In the genomic region with DNA sequence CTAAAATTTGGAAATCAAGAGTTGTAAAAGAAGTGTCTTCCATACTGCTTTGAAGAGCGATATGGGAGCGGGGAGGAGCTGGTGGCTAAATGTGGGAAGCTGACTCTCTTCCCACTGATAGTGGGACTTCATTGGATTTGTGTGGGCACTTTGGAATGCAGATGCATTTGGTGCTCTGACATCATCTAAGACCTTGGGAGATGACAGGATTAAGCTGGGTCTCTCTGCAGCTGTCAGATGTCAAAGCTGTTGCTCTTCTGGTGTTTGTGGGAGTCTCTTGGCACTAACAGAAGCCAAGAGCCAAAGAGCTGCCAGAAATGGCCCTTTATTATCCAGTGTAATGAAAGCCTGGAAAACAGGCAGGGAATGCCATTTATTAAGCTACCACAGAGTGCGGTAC, we compare ENCODE assay signal across 13 cellular contexts. TPM values are rescaled to one million over a fixed set of nuclear protein-coding genes. Genes with fewer than 3 reads are reported as not detected.
DNase-seq lines count a peak whose midpoint lies in the region; ATAC-seq and TF ChIP-seq lines count a peak whose summit lies in the region.
"Had no signal": no experiment of that assay in that cellular context is flagged by ENCODE, and none has a peak within 500 bp of the region (broad histone marks: within the 10 kb centered on the region; RNA-seq: fewer than 3 reads in every experiment).

No MANE protein-coding gene starts in this region.

- TF ChIP-seq CTCF in CD8-positive, alpha-beta T cell (IDR thresholded peaks at IDR 0.05), result no peak

- CTCF ChIA-PET in CD8-positive, alpha-beta T cell (lab: Charles Lee), result interaction anchor here (1.4 to 4.1 kb wide), 4 partner anchors 11 to 43 kb away, joined by 5 to 14 read pairs (median 5); no protein-coding TSS in a partner anchor

- POLR2A ChIA-PET in CD8-positive, alpha-beta T cell (lab: Charles Lee), result interaction anchor here (1.1 kb wide), 1 partner anchor 24 kb away, joined by 4 read pairs; no protein-coding TSS in a partner anchor

- H3K36me3 ChIP-seq in BLaER1 (peaks cover 28% of the 10 kb centered on the region), SJCRH30 (no peaks in the 10 kb centered on the region)
- H3K36me3 ChIP-seq in CD8-positive, alpha-beta T cell (ENCODE audit: insufficient read depth, low read length), result no peaks in the 10 kb centered on the region
- H3K36me3 ChIP-seq: spleen had no signal

- H3K9ac ChIP-seq in BLaER1, result no peak overlapping the region

- no peak overlapping the region for H3K27ac Mint-ChIP-seq in CD8-positive, alpha-beta T cell
- H3K27ac Mint-ChIP-seq: activated B cell treated with CpG ODN at 0.5 μM for 24 hours had no signal

- no peaks in the 10 kb centered on the region for H3K9me3 Mint-ChIP-seq in CD8-positive, alpha-beta T cell
- H3K9me3 Mint-ChIP-seq: activated B cell treated with CpG ODN at 0.5 μM for 24 hours had no signal

- peaks cover 39% of the 10 kb centered on the region for H4K20me1 ChIP-seq in BLaER1

- ATAC-seq in CD8-positive, alpha-beta T cell, result no peak
- no peak for ATAC-seq in HG03442 (IDR thresholded peaks at IDR 0.05; ENCODE audit: unreplicated experiment)

- intact Hi-C loops in CD8-positive, alpha-beta T cell (cut with DNase I, micrococcal nuclease), result no loop called here

- peaks cover 62% of the 10 kb centered on the region for H3K4me1 ChIP-seq in BLaER1
- peaks cover 64% of the 10 kb centered on the region for H3K4me1 ChIP-seq in SJCRH30
- peaks cover 11% of the 10 kb centered on the region for H3K4me1 ChIP-seq in CD8-positive, alpha-beta T cell (ENCODE audit: insufficient read depth, low read length)

- H3K27ac ChIP-seq in BLaER1, result no peak overlapping the region
- peak overlapping the region; percentile 82 for H3K27ac ChIP-seq in SJCRH30
- no peak overlapping the region for H3K27ac ChIP-seq in CD8-positive, alpha-beta T cell (ENCODE audit: low read depth, low read length)
- H3K27ac ChIP-seq: SK-N-MC, spleen had no signal

- H3K4me2 ChIP-seq in BLaER1, result peak overlapping the region; percentile 48; the same call in 1 of the 2 replicates

- H3K36me3 Mint-ChIP-seq in CD8-positive, alpha-beta T cell, result no peaks in the 10 kb centered on the region

- DNase-seq in GM03348 (ENCODE audit: low spot score) (peak; percentile 44), SJCRH30 (peak; percentile 81 to 92), fibroblast of peridontal ligament (ENCODE audit: extremely low read depth) (peak; percentile 52), activated gamma-delta T cell treated with Interleukin-2 at 50 U/mL for 16 hours (no peak), DMS53 (lab: John Stamatoyannopoulos, UW) (no peak)
- DNase-seq in CD8-positive, alpha-beta T cell, result no peak
- DNase-seq: activated B cell treated with CpG ODN at 0.5 μM for 24 hours; cerebellar nuclear complex; NK-92 treated with Interleukin-12 subunit alpha and Interleukin-12 subunit beta, amount 100 ng/mL, for 24 hours; spleen had no signal

- H3K4me3 Mint-ChIP-seq in CD8-positive, alpha-beta T cell, result no peak overlapping the region
- H3K4me3 Mint-ChIP-seq: activated B cell treated with CpG ODN at 0.5 μM for 24 hours had no signal

- H3K27me3 ChIP-seq in BLaER1, result no peaks in the 10 kb centered on the region
- H3K27me3 ChIP-seq in SJCRH30, result no peaks in the 10 kb centered on the region
- H3K27me3 ChIP-seq in CD8-positive, alpha-beta T cell (ENCODE audit: insufficient read depth, low read length), result no peaks in the 10 kb centered on the region
- H3K27me3 ChIP-seq: spleen had no signal

- no peaks in the 10 kb centered on the region for H3K27me3 Mint-ChIP-seq in CD8-positive, alpha-beta T cell (ENCODE audit: low read depth)
- H3K27me3 Mint-ChIP-seq: activated B cell treated with CpG ODN at 0.5 μM for 24 hours had no signal

- H3K4me1 Mint-ChIP-seq in CD8-positive, alpha-beta T cell (ENCODE audit: low read depth), result peaks cover 15% of the 10 kb centered on the region

- H3K9me3 ChIP-seq in BLaER1 (no peaks in the 10 kb centered on the region), SJCRH30 (replicated peaks) (no peaks in the 10 kb centered on the region)
- H3K9me3 ChIP-seq in CD8-positive, alpha-beta T cell (ENCODE audit: low read length), result no peaks in the 10 kb centered on the region
- H3K9me3 ChIP-seq: spleen had no signal

- no peak overlapping the region for H3K4me3 ChIP-seq in BLaER1
- peak overlapping the region; percentile 28 for H3K4me3 ChIP-seq in SJCRH30
- H3K4me3 ChIP-seq in CD8-positive, alpha-beta T cell (ENCODE audit: low read depth, low read length), result no peak overlapping the region
- H3K4me3 ChIP-seq: SK-N-MC, spleen had no signal

RNA-seq across cellular contexts. Expression of a gene that starts 20.5 kb away (rescaled TPM):
- total RNA-seq in SJCRH30 (2014; rRNA removed; shearing (Covaris generic)), result 18.0 and 22.9 TPM in 2 replicates
- 10 to 100 TPM; 18.6 to 20.7 TPM for total RNA-seq in CD8-positive, alpha-beta T cell

Comparison
In these comparisons a context has a peak if more than half of its experiments do, and no peak if none do; other contexts are left out.
1. DNase-seq: peak in GM03348 (single experiment), SJCRH30 (2 of 2) and fibroblast of peridontal ligament (single experiment); none in activated gamma-delta T cell treated with Interleukin-2 at 50 U/mL for 16 hours (single experiment), DMS53 (single experiment) and CD8-positive, alpha-beta T cell (0 of 7).